Comparison of ENCODE assay signal across 16 cellular contexts in genomic region chr15:89198934-89199333, GRCh38. TPM values are rescaled to one million over a fixed set of nuclear protein-coding genes. Genes with fewer than 3 reads are reported as not detected.
DNase-seq lines count a peak whose midpoint lies in the region; ATAC-seq lines count a peak whose summit lies in the region.
"Had no signal": no experiment of that assay in that cellular context is flagged by ENCODE, and none has a peak within 500 bp of the region (broad histone marks: within the 10 kb centered on the region; RNA-seq: fewer than 3 reads in every experiment).

No MANE protein-coding gene starts in this region.

- H3K4ac ChIP-seq in mesendoderm (ENCODE audit: low read depth, low read length) = no peak overlapping the region

- H2BK120ac ChIP-seq in mesendoderm (ENCODE audit: low read depth, low read length) = no peak overlapping the region

- H3K9me3 ChIP-seq in ectodermal cell (ENCODE audit: control insufficient read depth, low read length) (no peaks in the 10 kb centered on the region), HAP-1 (no peaks in the 10 kb centered on the region)
- H3K9me3 ChIP-seq: SK-N-SH had no signal

- no peaks in the 10 kb centered on the region for H3K79me2 ChIP-seq in mesendoderm (ENCODE audit: control insufficient read depth, insufficient read depth, low read length)
- H3K79me2 ChIP-seq: parathyroid adenoma had no signal

- peaks cover 73% of the 10 kb centered on the region for H3K36me3 Mint-ChIP-seq in activated T-cell treated with anti-CD3 and anti-CD28 coated beads, Interleukin-2, amount 50 U/mL, for 24 hours (ENCODE audit: low read depth)

- H3K27me3 ChIP-seq in ectodermal cell (ENCODE audit: control insufficient read depth, insufficient read depth, low read length, poor library complexity, severe bottlenecking) (no peaks in the 10 kb centered on the region), mesendoderm (ENCODE audit: insufficient read depth, low read length, poor library complexity) (no peaks in the 10 kb centered on the region), HAP-1 (ENCODE audit: low read depth) (no peaks in the 10 kb centered on the region)

- 64 to 71% methylated on average over 3 of the region's 3 CpGs for WGBS in ectodermal cell, 2 experiments
- WGBS in mesendoderm (ENCODE audit: extremely low coverage, insufficient coverage, low lambda C conversion rate) = no CpG with 5 or more reads among the region's 3 CpGs

- no peak overlapping the region for H3K4me3 ChIP-seq in ectodermal cell (ENCODE audit: insufficient read depth, low read depth, low read length)
- H3K4me3 ChIP-seq in mesendoderm (ENCODE audit: low read length) = no peak overlapping the region
- H3K4me3 ChIP-seq in HAP-1 = no peak overlapping the region
- H3K4me3 ChIP-seq: K562 had no signal

- ATAC-seq in HG03025 (IDR thresholded peaks at IDR 0.05; ENCODE audit: low FRiP score, unreplicated experiment) = no peak
- ATAC-seq: K562 had no signal

- H3K4me3 Mint-ChIP-seq in activated T-cell treated with anti-CD3 and anti-CD28 coated beads, Interleukin-2, amount 50 U/mL, for 24 hours = no peak overlapping the region
- H3K4me3 Mint-ChIP-seq: CD4-positive, alpha-beta T cell; memory B cell had no signal

- H4K5ac ChIP-seq in mesendoderm (ENCODE audit: low read length) = no peak overlapping the region

- H4K8ac ChIP-seq in mesendoderm (ENCODE audit: low read depth, low read length) = no peak overlapping the region

- H2BK5ac ChIP-seq in mesendoderm (ENCODE audit: low read length) = no peak overlapping the region

- H3K4me1 ChIP-seq in ectodermal cell (ENCODE audit: control insufficient read depth, insufficient read depth, low read length) (peaks cover 42% of the 10 kb centered on the region), mesendoderm (ENCODE audit: control insufficient read depth, low read depth, low read length) (peaks cover 12% of the 10 kb centered on the region), HAP-1 (peaks cover 25% of the 10 kb centered on the region)

- peak overlapping the region; percentile 3 for H3K18ac ChIP-seq in mesendoderm (ENCODE audit: low read length)

- H3K9ac ChIP-seq in mesendoderm (ENCODE audit: low read length) = no peak overlapping the region
- H3K9ac ChIP-seq: parathyroid adenoma, SK-N-SH had no signal

- peak overlapping the region; percentile 75 for H3K27ac ChIP-seq in ectodermal cell (ENCODE audit: insufficient read depth, low read depth, low read length, poor library complexity, severe bottlenecking)
- no peak overlapping the region for H3K27ac ChIP-seq in mesendoderm (ENCODE audit: low read depth, low read length)
- H3K27ac ChIP-seq: parathyroid adenoma had no signal

- H3K27me3 Mint-ChIP-seq in activated T-cell treated with anti-CD3 and anti-CD28 coated beads, Interleukin-2, amount 50 U/mL, for 24 hours = no peaks in the 10 kb centered on the region
- H3K27me3 Mint-ChIP-seq: CD4-positive, alpha-beta T cell; memory B cell had no signal

- H3K23ac ChIP-seq in mesendoderm (ENCODE audit: low read length) = no peak overlapping the region

- H2AK5ac ChIP-seq in mesendoderm (ENCODE audit: low read length) = no peak overlapping the region

- H3K4me1 Mint-ChIP-seq in activated T-cell treated with anti-CD3 and anti-CD28 coated beads, Interleukin-2, amount 50 U/mL, for 24 hours (ENCODE audit: low read depth) = peaks cover 42% of the 10 kb centered on the region
- H3K4me1 Mint-ChIP-seq: memory B cell had no signal

- peak overlapping the region; percentile 83 for H3K27ac Mint-ChIP-seq in activated T-cell treated with anti-CD3 and anti-CD28 coated beads, Interleukin-2, amount 50 U/mL, for 24 hours
- H3K27ac Mint-ChIP-seq: CD4-positive, alpha-beta T cell; memory B cell had no signal

- H3K79me1 ChIP-seq in mesendoderm (ENCODE audit: low read length) = no peaks in the 10 kb centered on the region

- DNase-seq in activated T-cell treated with anti-CD3 and anti-CD28 coated beads, Interleukin-2, amount 50 U/mL, for 24 hours = no peak
- DNase-seq in activated T-cell treated with anti-CD3 and anti-CD28 coated beads, Interleukin-2, amount 50 U/mL, for 48 hours = no peak
- DNase-seq in mesendoderm (no peak), superior temporal gyrus (ENCODE audit: extremely low spot score) (peak; percentile 86), HAP-1 (ENCODE audit: low spot score in 2 of 2) (no peak)
- DNase-seq in stimulated activated naive CD4-positive, alpha-beta T cell (lab: John Stamatoyannopoulos, UW) = no peak
- DNase-seq: activated gamma-delta T cell; CD4-positive, alpha-beta T cell; EL; SK-N-SH; stimulated activated CD4-positive, alpha-beta T cell treated with anti-CD3 and anti-CD28 coated beads, Interleukin-15, amount 100 ng/mL, for 24 hours had no signal

- in situ Hi-C loops in HAP-1 (cut with MboI; ENCODE audit: low sequenced_read_pairs) = no loop called here

- peak overlapping the region; percentile 56 for H3K56ac ChIP-seq in mesendoderm (ENCODE audit: low read length)

- H3K36me3 ChIP-seq in ectodermal cell (ENCODE audit: control insufficient read depth, insufficient read depth, low read length) (no peaks in the 10 kb centered on the region), mesendoderm (ENCODE audit: control insufficient read depth, insufficient read depth, low read length) (no peaks in the 10 kb centered on the region), HAP-1 (replicated peaks) (peaks cover 9% of the 10 kb centered on the region; the same call in 1 of the 2 replicates)

- no peaks in the 10 kb centered on the region for H3K9me3 Mint-ChIP-seq in activated T-cell treated with anti-CD3 and anti-CD28 coated beads, Interleukin-2, amount 50 U/mL, for 24 hours
- H3K9me3 Mint-ChIP-seq: CD4-positive, alpha-beta T cell; memory B cell had no signal

- H2BK15ac ChIP-seq in mesendoderm (replicated peaks; ENCODE audit: low read depth) = no peak overlapping the region

- H3K4me2 ChIP-seq in mesendoderm (ENCODE audit: low read length) = no peak overlapping the region
- H3K4me2 ChIP-seq: SK-N-SH had no signal

RNA-seq across cellular contexts. Expression of gene RLBP1, which starts 22.4 kb away (rescaled TPM):
- polyA plus RNA-seq in ectodermal cell (2013, experiment 1 of 4) = 0.61 TPM
- polyA plus RNA-seq in ectodermal cell (2013, experiment 2 of 4) = 0.75 TPM
- polyA plus RNA-seq in ectodermal cell (2013, experiment 3 of 4) = 0.27 TPM
- polyA plus RNA-seq in ectodermal cell (2013, experiment 4 of 4) = 0.77 TPM
- polyA plus RNA-seq in mesendoderm (2013, experiment 1 of 2) = 0.06 TPM
- 0.06 TPM for polyA plus RNA-seq in mesendoderm (2013, experiment 2 of 2)
- polyA plus RNA-seq: K562, SK-N-SH had no signal

RNA-seq across cellular contexts. Expression of gene FANCI, which starts 44.8 kb away (rescaled TPM):
- polyA plus RNA-seq in ectodermal cell (2013, experiment 1 of 4) = 126 TPM
- 115 TPM for polyA plus RNA-seq in ectodermal cell (2013, experiment 2 of 4)
- 82.0 TPM for polyA plus RNA-seq in ectodermal cell (2013, experiment 3 of 4)
- polyA plus RNA-seq in ectodermal cell (2013, experiment 4 of 4) = 78.9 TPM
- polyA plus RNA-seq in mesendoderm (2013, experiment 1 of 2) = 45.2 TPM
- 45.9 TPM for polyA plus RNA-seq in mesendoderm (2013, experiment 2 of 2)
